Comparison of ENCODE assay signal across 1 cellular context in genomic region chr7:92751902-92752901, GRCh38.
A peak's percentile ranks its signal among the peaks of the same experiment; 100 is the strongest.
TF ChIP-seq lines count a peak whose summit lies in the region.

No MANE protein-coding gene starts in this region.

TF ChIP-seq in A549, 52 proteins besides CTCF, POLR2A, EP300 and RAD21 (continued from another document):
- TF ChIP-seq REST (IDR thresholded peaks at IDR 0.05) (no peak), ZFP36 (IDR thresholded peaks at IDR 0.05; ENCODE audit: borderline replicate concordance, partially characterized antibody) (no peak), NPAS2 (CRISPR knock-in tag; IDR thresholded peaks at IDR 0.05; ENCODE audit: borderline replicate concordance) (no peak), CHD4 (IDR thresholded peaks at IDR 0.05; ENCODE audit: borderline replicate concordance) (no peak), BHLHE40 (IDR thresholded peaks at IDR 0.05; ENCODE audit: low read depth, low read length) (no peak), BCL3 (IDR thresholded peaks at IDR 0.05) (0 out of 3 replicates have a peak, but pooled peaks have one; percentile 62), CEBPB (IDR thresholded peaks at IDR 0.05) (peak; percentile 66 to 85; a peak in 3 of 4 replicates), USF2 (IDR thresholded peaks at IDR 0.05) (no peak), MAZ (IDR thresholded peaks at IDR 0.05; ENCODE audit: borderline replicate concordance, low read depth, low read length) (no peak)
